Comparison of ENCODE assay signal across 1 cellular context in genomic region chr5:76471994-76472337, GRCh38.
TF ChIP-seq lines count a peak whose summit lies in the region.

No MANE protein-coding gene starts in this region.

TF ChIP-seq in H1, 55 proteins besides CTCF, POLR2A, EP300 and RAD21:
- no peak for TF ChIP-seq SIN3A (conservative IDR thresholded peaks at IDR 0.05 in 1 of 2, IDR thresholded peaks at IDR 0.05 in 1 of 2; ENCODE audit: low read depth in 1 of 2, low read length in 2 of 2)
- TF ChIP-seq KDM1A (IDR thresholded peaks at IDR 0.05; ENCODE audit: borderline replicate concordance, low read length): no peak
- no peak for TF ChIP-seq SUZ12 (IDR thresholded peaks at IDR 0.05; ENCODE audit: low read length)
- TF ChIP-seq FOSL1 (IDR thresholded peaks at IDR 0.05; ENCODE audit: insufficient read depth, low read depth, low read length): no peak
- no peak for TF ChIP-seq BCL11A (IDR thresholded peaks at IDR 0.05; ENCODE audit: low read depth in 2 of 2, low read length in 2 of 2)
- no peak for TF ChIP-seq KDM4A (IDR thresholded peaks at IDR 0.05; ENCODE audit: low read depth, low read length, severe bottlenecking)
- no peak for TF ChIP-seq YY1 (IDR thresholded peaks at IDR 0.05; ENCODE audit: low read depth, low read length)
- no peak for TF ChIP-seq SIX5 (IDR thresholded peaks at IDR 0.05; ENCODE audit: low read depth, low read length)
- TF ChIP-seq CHD7 (IDR thresholded peaks at IDR 0.05; ENCODE audit: insufficient replicate concordance, low read length): no peak
- no peak for TF ChIP-seq BRCA1 (IDR thresholded peaks at IDR 0.05; ENCODE audit: low read depth, low read length)
- no peak for TF ChIP-seq JUN (IDR thresholded peaks at IDR 0.05; ENCODE audit: low read depth, low read length)
- TF ChIP-seq POLR2AphosphoS5 (IDR thresholded peaks at IDR 0.05; ENCODE audit: low read depth, low read length): no peak
- TF ChIP-seq CREB1 (IDR thresholded peaks at IDR 0.05): no peak
- TF ChIP-seq TBP (IDR thresholded peaks at IDR 0.05; ENCODE audit: low read depth, low read length): no peak
- TF ChIP-seq ASH2L (IDR thresholded peaks at IDR 0.05; ENCODE audit: low read length): no peak
- no peak for TF ChIP-seq RNF2 (IDR thresholded peaks at IDR 0.05; ENCODE audit: borderline replicate concordance, low read depth, low read length, missing control alignments, poor library complexity, severe bottlenecking)
- no peak for TF ChIP-seq CEBPB (IDR thresholded peaks at IDR 0.05; ENCODE audit: low read depth, low read length)
- TF ChIP-seq CHD2 (IDR thresholded peaks at IDR 0.05; ENCODE audit: low read length): no peak
- no peak for TF ChIP-seq TAF1 (IDR thresholded peaks at IDR 0.05; ENCODE audit: low read depth, low read length)
